Comparison of ENCODE assay signal across 1 cellular context in the genomic region with DNA sequence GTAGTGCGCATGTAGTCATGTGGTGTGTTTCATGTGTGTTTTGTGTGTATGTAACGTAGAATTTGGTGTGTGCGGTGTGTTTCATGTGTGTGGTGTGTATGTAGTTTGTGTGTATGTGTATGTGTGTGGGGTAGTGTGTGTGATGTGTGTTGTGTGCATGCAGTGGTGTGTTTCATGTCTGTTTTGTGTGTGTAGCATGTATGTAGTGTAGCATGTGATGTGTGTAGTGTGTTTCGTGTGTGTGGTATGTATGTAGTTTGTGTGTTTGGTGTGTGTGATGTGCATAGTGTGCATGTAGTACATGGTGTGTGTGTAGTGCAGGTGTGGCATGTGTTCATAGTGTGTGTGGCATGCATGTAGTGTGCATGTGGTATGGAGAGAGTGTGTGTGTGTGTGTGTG.
TF ChIP-seq lines count a peak whose summit lies in the region.

No MANE protein-coding gene starts in this region.

TF ChIP-seq in HEK293, 187 proteins besides CTCF, POLR2A, EP300 and RAD21 (continued from another document):
- TF ChIP-seq, protein P1, sequence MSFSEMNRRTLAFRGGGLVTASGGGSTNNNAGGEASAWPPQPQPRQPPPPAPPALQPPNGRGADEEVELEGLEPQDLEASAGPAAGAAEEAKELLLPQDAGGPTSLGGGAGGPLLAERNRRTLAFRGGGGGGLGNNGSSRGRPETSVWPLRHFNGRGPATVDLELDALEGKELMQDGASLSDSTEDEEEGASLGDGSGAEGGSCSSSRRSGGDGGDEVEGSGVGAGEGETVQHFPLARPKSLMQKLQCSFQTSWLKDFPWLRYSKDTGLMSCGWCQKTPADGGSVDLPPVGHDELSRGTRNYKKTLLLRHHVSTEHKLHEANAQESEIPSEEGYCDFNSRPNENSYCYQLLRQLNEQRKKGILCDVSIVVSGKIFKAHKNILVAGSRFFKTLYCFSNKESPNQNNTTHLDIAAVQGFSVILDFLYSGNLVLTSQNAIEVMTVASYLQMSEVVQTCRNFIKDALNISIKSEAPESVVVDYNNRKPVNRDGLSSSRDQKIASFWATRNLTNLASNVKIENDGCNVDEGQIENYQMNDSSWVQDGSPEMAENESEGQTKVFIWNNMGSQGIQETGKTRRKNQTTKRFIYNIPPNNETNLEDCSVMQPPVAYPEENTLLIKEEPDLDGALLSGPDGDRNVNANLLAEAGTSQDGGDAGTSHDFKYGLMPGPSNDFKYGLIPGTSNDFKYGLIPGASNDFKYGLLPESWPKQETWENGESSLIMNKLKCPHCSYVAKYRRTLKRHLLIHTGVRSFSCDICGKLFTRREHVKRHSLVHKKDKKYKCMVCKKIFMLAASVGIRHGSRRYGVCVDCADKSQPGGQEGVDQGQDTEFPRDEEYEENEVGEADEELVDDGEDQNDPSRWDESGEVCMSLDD (tag by site-specific recombination; IDR thresholded peaks at IDR 0.05): 0 out of 2 replicates have a peak, but pooled peaks have one; percentile 18
- TF ChIP-seq MYNN (tag by site-specific recombination; IDR thresholded peaks at IDR 0.05; ENCODE audit: borderline replicate concordance): 0 out of 2 replicates have a peak, but pooled peaks have one; percentile 6
